Comparison of ENCODE assay signal across 2 cellular contexts in the genomic region with DNA sequence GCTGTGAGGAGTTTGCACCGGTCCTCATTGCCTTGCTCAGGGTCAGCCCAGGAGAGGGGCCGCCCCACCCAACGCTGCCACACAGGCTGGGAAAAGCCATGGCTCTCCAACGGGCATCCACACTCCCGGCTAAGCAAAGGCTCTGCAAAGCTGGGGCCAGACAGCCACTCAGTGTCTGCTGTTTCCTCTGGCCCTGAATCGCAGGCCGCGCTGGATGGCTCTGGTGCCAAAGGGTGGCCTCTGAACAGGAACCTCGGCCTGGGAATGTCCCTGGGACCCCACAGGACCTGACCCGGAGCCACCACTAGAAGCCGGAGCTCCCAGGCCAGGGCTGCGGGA.
TF ChIP-seq lines count a peak whose summit lies in the region.

No MANE protein-coding gene starts in this region.

TF ChIP-seq in IMR-90, 13 proteins besides CTCF, POLR2A, EP300 and RAD21:
- TF ChIP-seq MAFK (IDR thresholded peaks at IDR 0.05; ENCODE audit: low read depth, low read length), result no peak
- TF ChIP-seq SMC3 (IDR thresholded peaks at IDR 0.05; ENCODE audit: low read depth, low read length), result no peak
- TF ChIP-seq, protein P1, sequence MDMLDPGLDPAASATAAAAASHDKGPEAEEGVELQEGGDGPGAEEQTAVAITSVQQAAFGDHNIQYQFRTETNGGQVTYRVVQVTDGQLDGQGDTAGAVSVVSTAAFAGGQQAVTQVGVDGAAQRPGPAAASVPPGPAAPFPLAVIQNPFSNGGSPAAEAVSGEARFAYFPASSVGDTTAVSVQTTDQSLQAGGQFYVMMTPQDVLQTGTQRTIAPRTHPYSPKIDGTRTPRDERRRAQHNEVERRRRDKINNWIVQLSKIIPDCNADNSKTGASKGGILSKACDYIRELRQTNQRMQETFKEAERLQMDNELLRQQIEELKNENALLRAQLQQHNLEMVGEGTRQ (IDR thresholded peaks at IDR 0.05; ENCODE audit: low read depth, low read length), result no peak
- no peak for TF ChIP-seq MXI1 (IDR thresholded peaks at IDR 0.05; ENCODE audit: borderline replicate concordance, low read depth, low read length)
- TF ChIP-seq RFX5 (IDR thresholded peaks at IDR 0.05; ENCODE audit: low read depth, low read length), result no peak
- TF ChIP-seq MAZ (IDR thresholded peaks at IDR 0.05; ENCODE audit: borderline replicate concordance, low read depth, low read length), result no peak
- no peak for TF ChIP-seq FOS (IDR thresholded peaks at IDR 0.05; ENCODE audit: low read depth, low read length)
- TF ChIP-seq, protein P2, sequence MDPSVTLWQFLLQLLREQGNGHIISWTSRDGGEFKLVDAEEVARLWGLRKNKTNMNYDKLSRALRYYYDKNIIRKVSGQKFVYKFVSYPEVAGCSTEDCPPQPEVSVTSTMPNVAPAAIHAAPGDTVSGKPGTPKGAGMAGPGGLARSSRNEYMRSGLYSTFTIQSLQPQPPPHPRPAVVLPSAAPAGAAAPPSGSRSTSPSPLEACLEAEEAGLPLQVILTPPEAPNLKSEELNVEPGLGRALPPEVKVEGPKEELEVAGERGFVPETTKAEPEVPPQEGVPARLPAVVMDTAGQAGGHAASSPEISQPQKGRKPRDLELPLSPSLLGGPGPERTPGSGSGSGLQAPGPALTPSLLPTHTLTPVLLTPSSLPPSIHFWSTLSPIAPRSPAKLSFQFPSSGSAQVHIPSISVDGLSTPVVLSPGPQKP (IDR thresholded peaks at IDR 0.05; ENCODE audit: borderline replicate concordance, low read depth, low read length), result no peak
- no peak for TF ChIP-seq NFE2L2 (IDR thresholded peaks at IDR 0.05; ENCODE audit: low read depth, low read length)
- TF ChIP-seq CEBPB (IDR thresholded peaks at IDR 0.05; ENCODE audit: low read depth, low read length), result no peak
- no peak for TF ChIP-seq CHD1 (IDR thresholded peaks at IDR 0.05; ENCODE audit: low read depth, low read length)
- no peak for TF ChIP-seq BHLHE40 (IDR thresholded peaks at IDR 0.05; ENCODE audit: low read depth, low read length)
- no peak for TF ChIP-seq RCOR1 (IDR thresholded peaks at IDR 0.05; ENCODE audit: insufficient replicate concordance, low read length)

TF ChIP-seq in H1, 55 proteins besides CTCF, POLR2A, EP300 and RAD21:
- no peak for TF ChIP-seq SAP30 (IDR thresholded peaks at IDR 0.05; ENCODE audit: insufficient read depth, insufficient replicate concordance, low read length)
- TF ChIP-seq CREB1 (IDR thresholded peaks at IDR 0.05), result no peak
- TF ChIP-seq, protein P3, sequence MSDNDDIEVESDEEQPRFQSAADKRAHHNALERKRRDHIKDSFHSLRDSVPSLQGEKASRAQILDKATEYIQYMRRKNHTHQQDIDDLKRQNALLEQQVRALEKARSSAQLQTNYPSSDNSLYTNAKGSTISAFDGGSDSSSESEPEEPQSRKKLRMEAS (IDR thresholded peaks at IDR 0.05), result no peak
- TF ChIP-seq RFX5 (IDR thresholded peaks at IDR 0.05; ENCODE audit: borderline replicate concordance, low read depth, low read length), result no peak
- TF ChIP-seq, protein P4, sequence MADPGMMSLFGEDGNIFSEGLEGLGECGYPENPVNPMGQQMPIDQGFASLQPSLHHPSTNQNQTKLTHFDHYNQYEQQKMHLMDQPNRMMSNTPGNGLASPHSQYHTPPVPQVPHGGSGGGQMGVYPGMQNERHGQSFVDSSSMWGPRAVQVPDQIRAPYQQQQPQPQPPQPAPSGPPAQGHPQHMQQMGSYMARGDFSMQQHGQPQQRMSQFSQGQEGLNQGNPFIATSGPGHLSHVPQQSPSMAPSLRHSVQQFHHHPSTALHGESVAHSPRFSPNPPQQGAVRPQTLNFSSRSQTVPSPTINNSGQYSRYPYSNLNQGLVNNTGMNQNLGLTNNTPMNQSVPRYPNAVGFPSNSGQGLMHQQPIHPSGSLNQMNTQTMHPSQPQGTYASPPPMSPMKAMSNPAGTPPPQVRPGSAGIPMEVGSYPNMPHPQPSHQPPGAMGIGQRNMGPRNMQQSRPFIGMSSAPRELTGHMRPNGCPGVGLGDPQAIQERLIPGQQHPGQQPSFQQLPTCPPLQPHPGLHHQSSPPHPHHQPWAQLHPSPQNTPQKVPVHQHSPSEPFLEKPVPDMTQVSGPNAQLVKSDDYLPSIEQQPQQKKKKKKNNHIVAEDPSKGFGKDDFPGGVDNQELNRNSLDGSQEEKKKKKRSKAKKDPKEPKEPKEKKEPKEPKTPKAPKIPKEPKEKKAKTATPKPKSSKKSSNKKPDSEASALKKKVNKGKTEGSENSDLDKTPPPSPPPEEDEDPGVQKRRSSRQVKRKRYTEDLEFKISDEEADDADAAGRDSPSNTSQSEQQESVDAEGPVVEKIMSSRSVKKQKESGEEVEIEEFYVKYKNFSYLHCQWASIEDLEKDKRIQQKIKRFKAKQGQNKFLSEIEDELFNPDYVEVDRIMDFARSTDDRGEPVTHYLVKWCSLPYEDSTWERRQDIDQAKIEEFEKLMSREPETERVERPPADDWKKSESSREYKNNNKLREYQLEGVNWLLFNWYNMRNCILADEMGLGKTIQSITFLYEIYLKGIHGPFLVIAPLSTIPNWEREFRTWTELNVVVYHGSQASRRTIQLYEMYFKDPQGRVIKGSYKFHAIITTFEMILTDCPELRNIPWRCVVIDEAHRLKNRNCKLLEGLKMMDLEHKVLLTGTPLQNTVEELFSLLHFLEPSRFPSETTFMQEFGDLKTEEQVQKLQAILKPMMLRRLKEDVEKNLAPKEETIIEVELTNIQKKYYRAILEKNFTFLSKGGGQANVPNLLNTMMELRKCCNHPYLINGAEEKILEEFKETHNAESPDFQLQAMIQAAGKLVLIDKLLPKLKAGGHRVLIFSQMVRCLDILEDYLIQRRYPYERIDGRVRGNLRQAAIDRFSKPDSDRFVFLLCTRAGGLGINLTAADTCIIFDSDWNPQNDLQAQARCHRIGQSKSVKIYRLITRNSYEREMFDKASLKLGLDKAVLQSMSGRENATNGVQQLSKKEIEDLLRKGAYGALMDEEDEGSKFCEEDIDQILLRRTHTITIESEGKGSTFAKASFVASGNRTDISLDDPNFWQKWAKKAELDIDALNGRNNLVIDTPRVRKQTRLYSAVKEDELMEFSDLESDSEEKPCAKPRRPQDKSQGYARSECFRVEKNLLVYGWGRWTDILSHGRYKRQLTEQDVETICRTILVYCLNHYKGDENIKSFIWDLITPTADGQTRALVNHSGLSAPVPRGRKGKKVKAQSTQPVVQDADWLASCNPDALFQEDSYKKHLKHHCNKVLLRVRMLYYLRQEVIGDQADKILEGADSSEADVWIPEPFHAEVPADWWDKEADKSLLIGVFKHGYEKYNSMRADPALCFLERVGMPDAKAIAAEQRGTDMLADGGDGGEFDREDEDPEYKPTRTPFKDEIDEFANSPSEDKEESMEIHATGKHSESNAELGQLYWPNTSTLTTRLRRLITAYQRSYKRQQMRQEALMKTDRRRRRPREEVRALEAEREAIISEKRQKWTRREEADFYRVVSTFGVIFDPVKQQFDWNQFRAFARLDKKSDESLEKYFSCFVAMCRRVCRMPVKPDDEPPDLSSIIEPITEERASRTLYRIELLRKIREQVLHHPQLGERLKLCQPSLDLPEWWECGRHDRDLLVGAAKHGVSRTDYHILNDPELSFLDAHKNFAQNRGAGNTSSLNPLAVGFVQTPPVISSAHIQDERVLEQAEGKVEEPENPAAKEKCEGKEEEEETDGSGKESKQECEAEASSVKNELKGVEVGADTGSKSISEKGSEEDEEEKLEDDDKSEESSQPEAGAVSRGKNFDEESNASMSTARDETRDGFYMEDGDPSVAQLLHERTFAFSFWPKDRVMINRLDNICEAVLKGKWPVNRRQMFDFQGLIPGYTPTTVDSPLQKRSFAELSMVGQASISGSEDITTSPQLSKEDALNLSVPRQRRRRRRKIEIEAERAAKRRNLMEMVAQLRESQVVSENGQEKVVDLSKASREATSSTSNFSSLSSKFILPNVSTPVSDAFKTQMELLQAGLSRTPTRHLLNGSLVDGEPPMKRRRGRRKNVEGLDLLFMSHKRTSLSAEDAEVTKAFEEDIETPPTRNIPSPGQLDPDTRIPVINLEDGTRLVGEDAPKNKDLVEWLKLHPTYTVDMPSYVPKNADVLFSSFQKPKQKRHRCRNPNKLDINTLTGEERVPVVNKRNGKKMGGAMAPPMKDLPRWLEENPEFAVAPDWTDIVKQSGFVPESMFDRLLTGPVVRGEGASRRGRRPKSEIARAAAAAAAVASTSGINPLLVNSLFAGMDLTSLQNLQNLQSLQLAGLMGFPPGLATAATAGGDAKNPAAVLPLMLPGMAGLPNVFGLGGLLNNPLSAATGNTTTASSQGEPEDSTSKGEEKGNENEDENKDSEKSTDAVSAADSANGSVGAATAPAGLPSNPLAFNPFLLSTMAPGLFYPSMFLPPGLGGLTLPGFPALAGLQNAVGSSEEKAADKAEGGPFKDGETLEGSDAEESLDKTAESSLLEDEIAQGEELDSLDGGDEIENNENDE (IDR thresholded peaks at IDR 0.05; ENCODE audit: insufficient replicate concordance, low read length), result no peak
- no peak for TF ChIP-seq GABPA (IDR thresholded peaks at IDR 0.05; ENCODE audit: borderline replicate concordance, insufficient read depth, low read length)
- TF ChIP-seq, protein P1 (IDR thresholded peaks at IDR 0.05; ENCODE audit: low read length), result no peak
- TF ChIP-seq SIRT6 (IDR thresholded peaks at IDR 0.05; ENCODE audit: low read length), result no peak
- TF ChIP-seq JUN (IDR thresholded peaks at IDR 0.05; ENCODE audit: low read depth, low read length), result no peak
- TF ChIP-seq CEBPB (IDR thresholded peaks at IDR 0.05; ENCODE audit: low read depth, low read length), result no peak
- TF ChIP-seq CBX5 (IDR thresholded peaks at IDR 0.05; ENCODE audit: low read depth, low read length), result no peak
- no peak for TF ChIP-seq HDAC2 (IDR thresholded peaks at IDR 0.05; ENCODE audit: borderline replicate concordance in 1 of 2, low read depth in 2 of 2, low read length in 2 of 2)
- no peak for TF ChIP-seq TAF7 (optimal IDR thresholded peaks at IDR 0.05; ENCODE audit: borderline replicate concordance, low read depth, low read length)
- no peak for TF ChIP-seq KDM4A (IDR thresholded peaks at IDR 0.05; ENCODE audit: low read depth, low read length, severe bottlenecking)
- TF ChIP-seq HDAC6 (IDR thresholded peaks at IDR 0.05; ENCODE audit: low read depth, low read length), result no peak
- TF ChIP-seq CTBP2 (IDR thresholded peaks at IDR 0.05; ENCODE audit: borderline replicate concordance, insufficient read depth, insufficient read length, low read length), result no peak
- no peak for TF ChIP-seq NRF1 (IDR thresholded peaks at IDR 0.05; ENCODE audit: low read depth, low read length)
- no peak for TF ChIP-seq SIX5 (IDR thresholded peaks at IDR 0.05; ENCODE audit: low read depth, low read length)
